14 cellular contexts compared by ENCODE assay signal in the genomic region with DNA sequence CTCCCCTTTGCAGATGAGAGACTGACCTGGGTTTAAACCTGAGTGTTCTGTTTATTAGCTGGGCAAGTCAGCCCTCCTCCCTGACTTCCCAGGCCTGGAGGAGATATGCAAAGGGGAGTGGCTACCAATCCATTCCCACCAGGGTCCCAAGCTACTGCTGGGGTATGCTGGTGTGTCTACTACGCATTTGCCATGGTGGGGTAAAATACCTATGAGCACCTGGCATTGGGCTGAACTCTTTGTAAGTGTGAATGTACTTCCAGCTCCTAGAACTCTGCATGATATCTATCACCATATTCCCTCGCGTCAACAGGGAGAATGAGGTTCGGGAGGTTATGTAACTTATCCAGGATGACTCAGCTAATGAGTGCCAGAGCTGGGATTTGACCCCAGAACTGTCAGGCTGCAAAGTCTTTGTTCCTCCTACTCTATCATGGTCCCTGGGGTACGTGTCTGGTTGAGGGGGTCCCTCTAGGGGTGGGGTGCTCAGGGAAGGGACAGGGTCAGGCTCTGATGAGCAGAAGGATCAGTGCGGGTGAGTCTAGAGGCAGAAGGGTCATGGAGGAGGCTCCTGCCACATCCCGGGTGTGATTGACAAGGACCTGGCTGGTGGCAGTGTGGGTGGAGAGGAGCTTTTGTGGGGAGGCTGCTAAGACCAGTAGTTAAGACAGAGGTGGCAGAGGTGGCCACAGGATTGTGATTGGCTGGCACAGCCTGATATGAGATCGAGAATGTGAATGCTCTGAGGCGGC. TPM values are rescaled to one million over a fixed set of nuclear protein-coding genes. Genes with fewer than 3 reads are reported as not detected.
DNase-seq lines count a peak whose midpoint lies in the region; ATAC-seq, FAIRE-seq and TF ChIP-seq lines count a peak whose summit lies in the region.
"Had no signal": no experiment of that assay in that cellular context is flagged by ENCODE, and none has a peak within 500 bp of the region (broad histone marks: within the 10 kb centered on the region; RNA-seq: fewer than 3 reads in every experiment).

No MANE protein-coding gene starts in this region.

- peak; percentile 17 for FAIRE-seq in urothelium cell line (lab: Jason Lieb, UNC)
- FAIRE-seq: colon had no signal

- peaks cover 27% of the 10 kb centered on the region for H3K4me1 Mint-ChIP-seq in activated T-cell treated with anti-CD3 and anti-CD28 coated beads, Interleukin-2, amount 50 U/mL, for 24 hours (ENCODE audit: low read depth)

- H3K4me3 ChIP-seq in body of pancreas, result no peak overlapping the region
- H3K4me3 ChIP-seq in coronary artery, result no peak overlapping the region
- H3K4me3 ChIP-seq: tibial artery had no signal

- TF ChIP-seq CTCF in body of pancreas (IDR thresholded peaks at IDR 0.05), result no peak
- TF ChIP-seq CTCF in coronary artery (IDR thresholded peaks at IDR 0.05), result no peak

- peaks cover 12% of the 10 kb centered on the region for H3K36me3 Mint-ChIP-seq in activated T-cell treated with anti-CD3 and anti-CD28 coated beads, Interleukin-2, amount 50 U/mL, for 24 hours (ENCODE audit: low read depth)

- H3K27ac Mint-ChIP-seq in activated T-cell treated with anti-CD3 and anti-CD28 coated beads, Interleukin-2, amount 50 U/mL, for 24 hours, result peak overlapping the region; percentile 11

- no peaks in the 10 kb centered on the region for H3K9me3 Mint-ChIP-seq in activated T-cell treated with anti-CD3 and anti-CD28 coated beads, Interleukin-2, amount 50 U/mL, for 24 hours

- ATAC-seq in body of pancreas, result peak; percentile 52
- ATAC-seq in GM19351 (IDR thresholded peaks at IDR 0.05; ENCODE audit: unreplicated experiment), result no peak
- ATAC-seq in GM18873 (IDR thresholded peaks at IDR 0.05; ENCODE audit: low FRiP score, unreplicated experiment), result no peak

- H3K4me3 Mint-ChIP-seq in activated T-cell treated with anti-CD3 and anti-CD28 coated beads, Interleukin-2, amount 50 U/mL, for 24 hours, result no peak overlapping the region

- DNase-seq in activated T-cell treated with anti-CD3 and anti-CD28 coated beads, Interleukin-2, amount 50 U/mL, for 24 hours, result no peak
- DNase-seq in activated T-cell treated with anti-CD3 and anti-CD28 coated beads for 4 hours, result no peak
- peak in 1 of 4 donors; percentile 9 for DNase-seq in body of pancreas
- peak; percentile 71 for DNase-seq in islet precursor cell
- DNase-seq in urothelium cell line (ENCODE audit: low spot score), result peak; percentile 53
- no peak for DNase-seq in coronary artery (ENCODE audit: low spot score)
- DNase-seq: activated CD4-positive, alpha-beta T cell treated with anti-CD3 and anti-CD28 coated beads, Interleukin-2, amount 50 U/mL, for 1 hour; AML-193; KBM-7; kidney glomerular epithelial cell had no signal

- H3K27me3 Mint-ChIP-seq in activated T-cell treated with anti-CD3 and anti-CD28 coated beads, Interleukin-2, amount 50 U/mL, for 24 hours, result no peaks in the 10 kb centered on the region

- H3K27ac ChIP-seq in body of pancreas (no peak overlapping the region), coronary artery (no peak overlapping the region)
- H3K27ac ChIP-seq: tibial artery had no signal

- H3K36me3 ChIP-seq in body of pancreas (replicated peaks in 1 of 2; ENCODE audit: insufficient read depth in 1 of 2, low read depth in 2 of 2), result no peaks in the 10 kb centered on the region

- no peaks in the 10 kb centered on the region for H3K27me3 ChIP-seq in body of pancreas
- H3K27me3 ChIP-seq: tibial artery had no signal

- no peak for TF ChIP-seq POLR2A in body of pancreas (IDR thresholded peaks at IDR 0.05)

- H3K4me1 ChIP-seq in body of pancreas, result peaks cover 6% of the 10 kb centered on the region

- 35 to 45% methylated on average over 9 of the region's 9 CpGs for WGBS in body of pancreas, 2 donors

- no peaks in the 10 kb centered on the region for H3K9me3 ChIP-seq in body of pancreas
- H3K9me3 ChIP-seq: tibial artery had no signal

- intact Hi-C loops in body of pancreas (cut with DNase I), result loop anchor here (10.0 kb wide), 1 partner anchor 348 kb away; the partner anchor contains the start of gene AHCYL1

RNA-seq across cellular contexts. Expression of gene AMPD2, which starts 16.7 kb away (rescaled TPM):
- total RNA-seq in body of pancreas, result 100 to 1,000 TPM in 1 of 2 donors, 10 to 100 TPM in 1; 22.1 to 111 TPM

RNA-seq across cellular contexts. Expression of gene GNAT2, which starts 17.0 kb away (rescaled TPM):
- not detected for total RNA-seq in body of pancreas

RNA-seq across cellular contexts. Expression of gene GSTM4, which starts 19.5 kb away (rescaled TPM):
- 10 to 100 TPM; 24.1 to 37.2 TPM for total RNA-seq in body of pancreas

RNA-seq across cellular contexts. Expression of gene GSTM2, which starts 31.5 kb away (rescaled TPM):
- 10 to 100 TPM; 51.1 to 60.6 TPM for total RNA-seq in body of pancreas

RNA-seq across cellular contexts. Expression of gene GSTM1, which starts 51.2 kb away (rescaled TPM):
- 10 to 100 TPM in 1 of 2 donors, not detected in 1; 19.5 TPM for total RNA-seq in body of pancreas

Comparison
In these comparisons a context has a peak if more than half of its experiments do, and no peak if none do; other contexts are left out.
1. DNase-seq: peak in islet precursor cell (single experiment) and urothelium cell line (single experiment); none in activated T-cell treated with anti-CD3 and anti-CD28 coated beads, Interleukin-2, amount 50 U/mL, for 24 hours (single experiment), activated T-cell treated with anti-CD3 and anti-CD28 coated beads for 4 hours (single experiment) and coronary artery (single experiment).